ENCODE assay signal across 13 cellular contexts in the genomic region with DNA sequence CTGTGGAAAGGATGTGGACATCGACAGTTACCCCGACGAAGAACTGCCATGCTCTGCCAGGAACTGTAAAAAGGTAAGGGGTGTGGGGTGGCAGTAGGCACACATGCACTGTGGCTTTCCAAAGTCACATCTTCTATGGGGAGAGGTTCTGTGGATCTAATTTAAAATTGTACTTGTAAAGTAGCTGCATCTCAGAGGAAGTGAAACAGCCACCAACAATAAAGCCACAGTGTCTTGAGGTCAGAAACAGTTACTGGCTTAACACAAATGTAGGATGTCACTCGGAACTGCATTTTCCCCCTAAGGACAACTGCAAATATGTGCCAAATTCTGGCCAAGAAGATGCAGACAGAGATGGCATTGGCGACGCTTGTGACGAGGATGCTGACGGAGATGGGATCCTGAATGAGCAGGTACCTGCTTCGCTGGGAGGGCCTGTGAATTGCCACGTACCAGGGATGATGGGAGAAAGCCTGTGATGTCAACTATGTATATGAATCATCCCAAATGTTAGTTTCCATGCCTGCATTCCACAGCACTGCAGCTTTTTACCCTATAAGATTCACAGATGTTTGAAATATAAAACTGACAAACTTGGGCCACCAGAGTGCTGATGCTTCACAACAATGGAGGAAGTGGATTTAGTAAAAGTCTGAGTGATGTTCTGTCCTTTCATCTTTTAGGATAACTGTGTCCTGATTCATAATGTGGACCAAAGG. TPM values are rescaled to one million over a fixed set of nuclear protein-coding genes. Genes with fewer than 3 reads are reported as not detected.
DNase-seq lines count a peak whose midpoint lies in the region; ATAC-seq and TF ChIP-seq lines count a peak whose summit lies in the region.
"Had no signal": no experiment of that assay in that cellular context is flagged by ENCODE, and none has a peak within 500 bp of the region (broad histone marks: within the 10 kb centered on the region; RNA-seq: fewer than 3 reads in every experiment).

No MANE protein-coding gene starts in this region.

- peaks cover 23% of the 10 kb centered on the region for H3K4me1 ChIP-seq in Karpas-422 (ENCODE audit: low read length)

- H3K9me2 ChIP-seq in Karpas-422 (replicated peaks; ENCODE audit: insufficient read depth, low read length) = no peaks in the 10 kb centered on the region

- peak overlapping the region; percentile 62; the same call in 1 of the 2 replicates for H3K27ac ChIP-seq in Karpas-422 (ENCODE audit: low read length)
- H3K27ac ChIP-seq in coronary artery = peak overlapping the region in 1 of 2 donors; percentile 37
- H3K27ac ChIP-seq: VCaP had no signal

- ATAC-seq in GM21390 (IDR thresholded peaks at IDR 0.05; ENCODE audit: unreplicated experiment) (peak; percentile 70), GM19467 (IDR thresholded peaks at IDR 0.05; ENCODE audit: unreplicated experiment) (no peak), SK-N-SH treated with all-trans-retinoic acid at 6 μM for 48 hours (no peak; the same call in 1 of the 3 replicates)
- ATAC-seq: PC-3 had no signal

- H3K4me2 ChIP-seq in Karpas-422 (ENCODE audit: low read depth, low read length, poor library complexity, severe bottlenecking) = peak overlapping the region; percentile 63
- H3K4me2 ChIP-seq: GM23338 had no signal

- no peaks in the 10 kb centered on the region for H3K27me3 ChIP-seq in Karpas-422 (ENCODE audit: low read length)

- peak overlapping the region; percentile 48 for H3K9ac ChIP-seq in Karpas-422 (ENCODE audit: low read length)

- TF ChIP-seq CTCF in coronary artery (IDR thresholded peaks at IDR 0.05) = no peak

- H3K9me3 ChIP-seq in Karpas-422 (ENCODE audit: low read length) = no peaks in the 10 kb centered on the region

- H4K20me1 ChIP-seq in Karpas-422 (ENCODE audit: insufficient read depth, low read depth, low read length) = no peaks in the 10 kb centered on the region

- no peaks in the 10 kb centered on the region for H3K36me3 ChIP-seq in Karpas-422 (ENCODE audit: insufficient read depth, low read length)

- no peaks in the 10 kb centered on the region for H3K79me2 ChIP-seq in Karpas-422 (ENCODE audit: low read length)

- peak overlapping the region; percentile 47; the same call in 1 of the 2 replicates for H3K4me3 ChIP-seq in Karpas-422 (ENCODE audit: low read length)
- H3K4me3 ChIP-seq in coronary artery = no peak overlapping the region
- H3K4me3 ChIP-seq: GM23338 had no signal

- DNase-seq in CD1c-positive myeloid dendritic cell (ENCODE audit: extremely low spot score) (peak; percentile 31), Karpas-422 (peak; percentile 63), coronary artery (ENCODE audit: low spot score) (peak; percentile 31), pons (ENCODE audit: low spot score) (no peak), mucosa of gallbladder (ENCODE audit: low spot score) (no peak)
- DNase-seq: mammary epithelial cell, NCI-H1417 treated with DMSO at 0.1 percent for 48 hours, PC-3 had no signal

- H2AFZ ChIP-seq in Karpas-422 (ENCODE audit: low read length) = peak overlapping the region; percentile 54; the same call in 1 of the 2 replicates

TF ChIP-seq in SK-N-SH treated with all-trans-retinoic acid at 6 μM for 48 hours, 23 proteins besides CTCF, POLR2A, EP300 and RAD21:
- TF ChIP-seq OSR1 (CRISPR knock-in tag; IDR thresholded peaks at IDR 0.05) (no peak), TCF4 (CRISPR knock-in tag; IDR thresholded peaks at IDR 0.05; ENCODE audit: borderline replicate concordance) (no peak), BACH2 (CRISPR knock-in tag; IDR thresholded peaks at IDR 0.05; ENCODE audit: borderline replicate concordance) (no peak), SNAI2 (CRISPR knock-in tag; IDR thresholded peaks at IDR 0.05) (no peak), RARB (CRISPR knock-in tag; IDR thresholded peaks at IDR 0.05) (no peak), ZC3H10 (CRISPR knock-in tag; IDR thresholded peaks at IDR 0.05) (no peak), ARNTL (CRISPR knock-in tag; IDR thresholded peaks at IDR 0.05; ENCODE audit: borderline replicate concordance, low read depth) (no peak), GLIS3 (CRISPR knock-in tag; IDR thresholded peaks at IDR 0.05) (no peak), ZNF565 (CRISPR knock-in tag; conservative IDR thresholded peaks at IDR 0.05; ENCODE audit: low read depth) (no peak), ZFP30 (CRISPR knock-in tag; IDR thresholded peaks at IDR 0.05) (no peak), ZFP3 (CRISPR knock-in tag; IDR thresholded peaks at IDR 0.05) (no peak), CSDC2 (CRISPR knock-in tag; IDR thresholded peaks at IDR 0.05) (no peak), ISL1 (CRISPR knock-in tag; IDR thresholded peaks at IDR 0.05) (no peak), ZNF8 (CRISPR knock-in tag; IDR thresholded peaks at IDR 0.05) (no peak), ESRRG (CRISPR knock-in tag; IDR thresholded peaks at IDR 0.05) (no peak)
- TF ChIP-seq, protein P1, sequence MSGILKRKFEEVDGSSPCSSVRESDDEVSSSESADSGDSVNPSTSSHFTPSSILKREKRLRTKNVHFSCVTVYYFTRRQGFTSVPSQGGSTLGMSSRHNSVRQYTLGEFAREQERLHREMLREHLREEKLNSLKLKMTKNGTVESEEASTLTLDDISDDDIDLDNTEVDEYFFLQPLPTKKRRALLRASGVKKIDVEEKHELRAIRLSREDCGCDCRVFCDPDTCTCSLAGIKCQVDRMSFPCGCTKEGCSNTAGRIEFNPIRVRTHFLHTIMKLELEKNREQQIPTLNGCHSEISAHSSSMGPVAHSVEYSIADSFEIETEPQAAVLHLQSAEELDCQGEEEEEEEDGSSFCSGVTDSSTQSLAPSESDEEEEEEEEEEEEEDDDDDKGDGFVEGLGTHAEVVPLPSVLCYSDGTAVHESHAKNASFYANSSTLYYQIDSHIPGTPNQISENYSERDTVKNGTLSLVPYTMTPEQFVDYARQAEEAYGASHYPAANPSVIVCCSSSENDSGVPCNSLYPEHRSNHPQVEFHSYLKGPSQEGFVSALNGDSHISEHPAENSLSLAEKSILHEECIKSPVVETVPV (CRISPR knock-in tag; IDR thresholded peaks at IDR 0.05) = no peak
- TF ChIP-seq, protein P2, sequence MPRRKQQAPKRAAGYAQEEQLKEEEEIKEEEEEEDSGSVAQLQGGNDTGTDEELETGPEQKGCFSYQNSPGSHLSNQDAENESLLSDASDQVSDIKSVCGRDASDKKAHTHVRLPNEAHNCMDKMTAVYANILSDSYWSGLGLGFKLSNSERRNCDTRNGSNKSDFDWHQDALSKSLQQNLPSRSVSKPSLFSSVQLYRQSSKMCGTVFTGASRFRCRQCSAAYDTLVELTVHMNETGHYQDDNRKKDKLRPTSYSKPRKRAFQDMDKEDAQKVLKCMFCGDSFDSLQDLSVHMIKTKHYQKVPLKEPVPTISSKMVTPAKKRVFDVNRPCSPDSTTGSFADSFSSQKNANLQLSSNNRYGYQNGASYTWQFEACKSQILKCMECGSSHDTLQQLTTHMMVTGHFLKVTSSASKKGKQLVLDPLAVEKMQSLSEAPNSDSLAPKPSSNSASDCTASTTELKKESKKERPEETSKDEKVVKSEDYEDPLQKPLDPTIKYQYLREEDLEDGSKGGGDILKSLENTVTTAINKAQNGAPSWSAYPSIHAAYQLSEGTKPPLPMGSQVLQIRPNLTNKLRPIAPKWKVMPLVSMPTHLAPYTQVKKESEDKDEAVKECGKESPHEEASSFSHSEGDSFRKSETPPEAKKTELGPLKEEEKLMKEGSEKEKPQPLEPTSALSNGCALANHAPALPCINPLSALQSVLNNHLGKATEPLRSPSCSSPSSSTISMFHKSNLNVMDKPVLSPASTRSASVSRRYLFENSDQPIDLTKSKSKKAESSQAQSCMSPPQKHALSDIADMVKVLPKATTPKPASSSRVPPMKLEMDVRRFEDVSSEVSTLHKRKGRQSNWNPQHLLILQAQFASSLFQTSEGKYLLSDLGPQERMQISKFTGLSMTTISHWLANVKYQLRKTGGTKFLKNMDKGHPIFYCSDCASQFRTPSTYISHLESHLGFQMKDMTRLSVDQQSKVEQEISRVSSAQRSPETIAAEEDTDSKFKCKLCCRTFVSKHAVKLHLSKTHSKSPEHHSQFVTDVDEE (CRISPR knock-in tag; IDR thresholded peaks at IDR 0.05) = no peak
- TF ChIP-seq, protein P3, sequence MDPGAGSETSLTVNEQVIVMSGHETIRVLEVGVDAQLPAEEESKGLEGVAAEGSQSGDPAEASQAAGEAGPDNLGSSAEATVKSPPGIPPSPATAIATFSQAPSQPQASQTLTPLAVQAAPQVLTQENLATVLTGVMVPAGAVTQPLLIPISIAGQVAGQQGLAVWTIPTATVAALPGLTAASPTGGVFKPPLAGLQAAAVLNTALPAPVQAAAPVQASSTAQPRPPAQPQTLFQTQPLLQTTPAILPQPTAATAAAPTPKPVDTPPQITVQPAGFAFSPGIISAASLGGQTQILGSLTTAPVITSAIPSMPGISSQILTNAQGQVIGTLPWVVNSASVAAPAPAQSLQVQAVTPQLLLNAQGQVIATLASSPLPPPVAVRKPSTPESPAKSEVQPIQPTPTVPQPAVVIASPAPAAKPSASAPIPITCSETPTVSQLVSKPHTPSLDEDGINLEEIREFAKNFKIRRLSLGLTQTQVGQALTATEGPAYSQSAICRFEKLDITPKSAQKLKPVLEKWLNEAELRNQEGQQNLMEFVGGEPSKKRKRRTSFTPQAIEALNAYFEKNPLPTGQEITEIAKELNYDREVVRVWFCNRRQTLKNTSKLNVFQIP (CRISPR knock-in tag; IDR thresholded peaks at IDR 0.05; ENCODE audit: borderline replicate concordance, low read depth) = no peak

RNA-seq across cellular contexts. Expression of gene THBS4, which starts 35.3 kb away (rescaled TPM):
- 2.0 and 3.9 TPM in 2 replicates for total RNA-seq in Karpas-422 (2014; rRNA removed; shearing (Covaris generic); ENCODE audit: low replicate concordance)
- total RNA-seq in mucosa of gallbladder = 1.5 TPM

Comparison
In these comparisons a context has a peak if more than half of its experiments do, and no peak if none do; other contexts are left out.
1. DNase-seq: peak in CD1c-positive myeloid dendritic cell (single experiment), Karpas-422 (single experiment) and coronary artery (single experiment); none in pons (single experiment) and mucosa of gallbladder (single experiment).